In genomic region chr17:79864617-79865250, GRCh38 we compare ENCODE assay signal across 21 cellular contexts. TPM values are rescaled to one million over a fixed set of nuclear protein-coding genes. Genes with fewer than 3 reads are reported as not detected.
DNase-seq lines count a peak whose midpoint lies in the region; ATAC-seq and TF ChIP-seq lines count a peak whose summit lies in the region.
"Had no signal": no experiment of that assay in that cellular context is flagged by ENCODE, and none has a peak within 500 bp of the region (broad histone marks: within the 10 kb centered on the region; RNA-seq: fewer than 3 reads in every experiment).

No MANE protein-coding gene starts in this region.

- H3K27me3 ChIP-seq in H7 (ENCODE audit: control insufficient read depth, insufficient read depth, low read length), result peaks cover 2% of the 10 kb centered on the region; the same call in 1 of the 2 replicates
- H3K27me3 ChIP-seq in endodermal cell (ENCODE audit: control insufficient read depth, insufficient read depth, low read length, poor library complexity, severe bottlenecking), result no peaks in the 10 kb centered on the region
- peaks cover 0 to 5% (median 2%) of the 10 kb centered on the region in 3 experiments for H3K27me3 ChIP-seq in neuronal stem cell (ENCODE audit: control insufficient read depth in 3 of 3, insufficient read depth in 3 of 3, low read depth in 1 of 3, low read length in 3 of 3)
- no peaks in the 10 kb centered on the region for H3K27me3 ChIP-seq in smooth muscle cell (ENCODE audit: low read depth)
- H3K27me3 ChIP-seq: BLaER1, Peyer's patch had no signal

- no peak overlapping the region for H2BK5ac ChIP-seq in neuronal stem cell (ENCODE audit: low read length)

- H2BK120ac ChIP-seq in neuronal stem cell (ENCODE audit: low read depth, low read length), result no peak overlapping the region

- no peaks in the 10 kb centered on the region for H3K36me3 ChIP-seq in H7 (replicated peaks; ENCODE audit: control insufficient read depth, insufficient read depth, low read length)
- no peaks in the 10 kb centered on the region for H3K36me3 ChIP-seq in endodermal cell (ENCODE audit: control insufficient read depth, insufficient read depth, low read length)
- H3K36me3 ChIP-seq in neuronal stem cell (replicated peaks in 1 of 2; ENCODE audit: control insufficient read depth in 2 of 2, insufficient read depth in 2 of 2, low read length in 2 of 2), result no peaks in the 10 kb centered on the region
- H3K36me3 ChIP-seq in smooth muscle cell (ENCODE audit: low read depth), result no peaks in the 10 kb centered on the region
- H3K36me3 ChIP-seq: BLaER1, Peyer's patch had no signal

- H3K23ac ChIP-seq in neuronal stem cell (ENCODE audit: low read depth, low read length, poor library complexity), result no peak overlapping the region

- peaks cover 8% of the 10 kb centered on the region for H3K4me1 Mint-ChIP-seq in endodermal cell

- ATAC-seq in GM21528 (IDR thresholded peaks at IDR 0.05; ENCODE audit: low FRiP score, unreplicated experiment), result no peak

- no peak overlapping the region for H4K8ac ChIP-seq in neuronal stem cell (ENCODE audit: low read depth, low read length)

- no peak overlapping the region for H3K9ac ChIP-seq in endodermal cell (ENCODE audit: extremely low read depth, low read length, poor library complexity, severe bottlenecking)
- no peak overlapping the region for H3K9ac ChIP-seq in neuronal stem cell (ENCODE audit: low read depth, low read length, poor library complexity)
- no peak overlapping the region for H3K9ac ChIP-seq in smooth muscle cell (ENCODE audit: low read depth)
- H3K9ac ChIP-seq: BLaER1 had no signal

- H3K4me2 ChIP-seq in neuronal stem cell (ENCODE audit: insufficient read depth, low read length, poor library complexity, severe bottlenecking) (no peak overlapping the region), smooth muscle cell (no peak overlapping the region)
- H3K4me2 ChIP-seq: BLaER1 had no signal

- H3K27ac ChIP-seq in endodermal cell (ENCODE audit: low read depth, low read length), result no peak overlapping the region
- H3K27ac ChIP-seq in neuronal stem cell (replicated peaks; ENCODE audit: low read length), result no peak overlapping the region
- no peak overlapping the region for H3K27ac ChIP-seq in smooth muscle cell (ENCODE audit: low read depth)
- H3K27ac ChIP-seq: 22Rv1, BLaER1, Peyer's patch had no signal

- no peak overlapping the region for H3K4me3 Mint-ChIP-seq in endodermal cell
- H3K4me3 Mint-ChIP-seq: CD4-positive, alpha-beta memory T cell had no signal

- H3K4me3 ChIP-seq in H7 (ENCODE audit: insufficient read depth, low read depth, low read length), result no peak overlapping the region
- H3K4me3 ChIP-seq in endodermal cell (ENCODE audit: low read length), result no peak overlapping the region
- H3K4me3 ChIP-seq in neuronal stem cell (ENCODE audit: low read length in 2 of 2), result no peak overlapping the region
- no peak overlapping the region for H3K4me3 ChIP-seq in smooth muscle cell
- H3K4me3 ChIP-seq: BLaER1, Peyer's patch had no signal

- no peak overlapping the region for H4K91ac ChIP-seq in neuronal stem cell (ENCODE audit: low read depth, low read length, poor library complexity)

- no peaks in the 10 kb centered on the region for H3K36me3 Mint-ChIP-seq in endodermal cell (ENCODE audit: low read depth)
- H3K36me3 Mint-ChIP-seq: CD4-positive, alpha-beta memory T cell had no signal

- no peak overlapping the region for H3K27ac Mint-ChIP-seq in endodermal cell
- H3K27ac Mint-ChIP-seq: CD4-positive, alpha-beta memory T cell had no signal

- peaks cover 7% of the 10 kb centered on the region for H3K27me3 Mint-ChIP-seq in endodermal cell (ENCODE audit: insufficient read depth)

- no peaks in the 10 kb centered on the region for H4K20me1 ChIP-seq in smooth muscle cell (ENCODE audit: low read depth)
- H4K20me1 ChIP-seq: BLaER1 had no signal

- H3K4ac ChIP-seq in neuronal stem cell (ENCODE audit: low read length), result no peak overlapping the region

- H2AFZ ChIP-seq in neuronal stem cell (ENCODE audit: low read length), result no peak overlapping the region
- no peak overlapping the region for H2AFZ ChIP-seq in smooth muscle cell (ENCODE audit: low read depth)

- no peaks in the 10 kb centered on the region for H3K9me3 Mint-ChIP-seq in endodermal cell
- H3K9me3 Mint-ChIP-seq: CD4-positive, alpha-beta memory T cell; H9 had no signal

- H3K14ac ChIP-seq in neuronal stem cell (ENCODE audit: low read length), result no peak overlapping the region

- DNase-seq in DMS53 (lab: John Stamatoyannopoulos, UW) (peak; percentile 22), DMS53 treated with DMSO at 0.1 percent for 48 hours (lab: John Stamatoyannopoulos, UW; ENCODE audit: unreplicated experiment) (no peak), H7 (peak; percentile 46), endodermal cell (peak; percentile 46), neuronal stem cell (ENCODE audit: low spot score) (no peak), smooth muscle cell (lab: John Stamatoyannopoulos, UW; ENCODE audit: unreplicated experiment) (no peak), RKO (ENCODE audit: low spot score) (no peak)
- DNase-seq: ACHN; CD4-positive, alpha-beta memory T cell; H9; KG1; NCI-H1092 treated with DMSO at 0.1 percent for 48 hours; NCI-H1436 treated with DMSO at 0.1 percent for 48 hours; NCI-H2029; NCI-H2227 treated with DMSO at 0.1 percent for 48 hours; NCI-H524 treated with DMSO at 0.1 percent for 48 hours; NCI-H82 had no signal

- 88 to 97% methylated on average over 14 to 20 of the region's 20 CpGs for WGBS in endodermal cell (ENCODE audit: insufficient coverage in 1 of 2, insufficient read length in 1 of 2), 2 experiments
- no CpG with 5 or more reads among the region's 20 CpGs for WGBS in neuronal stem cell (ENCODE audit: extremely low coverage in 2 of 2, insufficient read length in 2 of 2, insufficient replicate concordance in 1 of 2), 2 donors
- 90% methylated on average over 20 of the region's 20 CpGs for WGBS in smooth muscle cell (ENCODE audit: low lambda C conversion rate)

- TF ChIP-seq CTCF in endodermal cell (conservative IDR thresholded peaks at IDR 0.05) (no peak), smooth muscle cell (IDR thresholded peaks at IDR 0.05; ENCODE audit: borderline replicate concordance, insufficient read depth, poor library complexity, severe bottlenecking) (no peak)

- no peak overlapping the region for H2BK12ac ChIP-seq in neuronal stem cell (ENCODE audit: low read length)

- no peaks in the 10 kb centered on the region for H3K9me3 ChIP-seq in endodermal cell (ENCODE audit: control insufficient read depth, low read length)
- no peaks in the 10 kb centered on the region for H3K9me3 ChIP-seq in neuronal stem cell (replicated peaks in 1 of 2; ENCODE audit: control insufficient read depth in 2 of 2, insufficient read depth in 1 of 2, low read depth in 1 of 2, low read length in 2 of 2)
- H3K9me3 ChIP-seq in smooth muscle cell (replicated peaks; ENCODE audit: low read depth), result no peaks in the 10 kb centered on the region
- H3K9me3 ChIP-seq: BLaER1, Peyer's patch had no signal

- H3K4me1 ChIP-seq in endodermal cell (ENCODE audit: control insufficient read depth, insufficient read depth, low read length) (no peaks in the 10 kb centered on the region), neuronal stem cell (ENCODE audit: control insufficient read depth in 2 of 2, insufficient read depth in 1 of 2, low read depth in 1 of 2, low read length in 2 of 2) (peaks cover 18 to 25% of the 10 kb centered on the region in 2 donors), smooth muscle cell (ENCODE audit: low read depth) (peaks cover 12% of the 10 kb centered on the region)

- H3F3A ChIP-seq in smooth muscle cell (ENCODE audit: low read depth), result no peaks in the 10 kb centered on the region

- H2BK15ac ChIP-seq in neuronal stem cell (ENCODE audit: low read length), result peak overlapping the region; percentile 14

- no peaks in the 10 kb centered on the region for H3K79me1 ChIP-seq in neuronal stem cell (ENCODE audit: low read depth, low read length)

- peak overlapping the region; percentile 65 for H3K18ac ChIP-seq in neuronal stem cell (ENCODE audit: low read length)

- no peak overlapping the region for H2AK5ac ChIP-seq in neuronal stem cell (ENCODE audit: low read depth, low read length)

- H3K79me2 ChIP-seq in smooth muscle cell (ENCODE audit: low read depth), result no peaks in the 10 kb centered on the region

RNA-seq across cellular contexts. Expression of gene CBX4, which starts 25.5 kb away (rescaled TPM):
- total RNA-seq in H7 (2014; rRNA removed; shearing (Covaris generic)), result 6.4 and 6.6 TPM in 2 replicates
- total RNA-seq in endodermal cell (1 to 10 TPM; 4.2 to 4.9 TPM), smooth muscle cell (17.3 and 17.4 TPM in 2 replicates)
- polyA plus RNA-seq in endodermal cell (2013, experiment 1 of 2), result 14.4 TPM
- polyA plus RNA-seq in endodermal cell (2013, experiment 2 of 2), result 9.6 TPM
- 10.0 TPM for polyA plus RNA-seq in neuronal stem cell (2013, experiment 1 of 2)
- 10.0 TPM for polyA plus RNA-seq in neuronal stem cell (2013, experiment 2 of 2)
- polyA plus RNA-seq in smooth muscle cell, result 44.6 and 47.2 TPM in 2 replicates

Comparison
In these comparisons a context has a peak if more than half of its experiments do, and no peak if none do; other contexts are left out.
1. DNase-seq: peak in DMS53 (single experiment), H7 (single experiment) and endodermal cell (single experiment); none in DMS53 treated with DMSO at 0.1 percent for 48 hours (single experiment), neuronal stem cell (single experiment), smooth muscle cell (single experiment) and RKO (single experiment).